ENCODE assay signal across 1 cellular context in the genomic region with DNA sequence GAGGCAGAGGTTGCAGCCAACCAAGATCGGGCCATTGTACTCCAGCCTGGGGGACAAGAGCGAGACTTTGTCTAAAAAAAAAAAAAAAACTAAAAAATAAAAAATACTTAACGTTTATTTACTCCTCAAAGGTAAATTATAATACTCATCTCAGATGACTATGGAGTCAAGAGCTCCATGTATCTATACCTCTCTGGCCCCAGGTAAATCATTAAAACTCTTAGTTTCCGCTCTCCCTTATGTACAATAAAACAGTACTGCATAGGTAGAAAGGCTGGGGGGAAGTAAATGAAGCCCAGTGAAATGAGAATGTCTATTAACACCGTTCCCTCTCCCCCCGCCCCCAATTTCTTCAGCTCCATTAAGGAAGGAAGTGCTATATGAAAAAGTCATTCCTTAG.
TF ChIP-seq lines count a peak whose summit lies in the region.

No MANE protein-coding gene starts in this region.

TF ChIP-seq in GM12878, 131 proteins besides CTCF, POLR2A, EP300 and RAD21:
- TF ChIP-seq EZH2 (IDR thresholded peaks at IDR 0.05; ENCODE audit: borderline replicate concordance, control insufficient read depth, low read depth, low read length) (no peak), BACH1 (IDR thresholded peaks at IDR 0.05; ENCODE audit: borderline replicate concordance) (no peak), SPI1 (IDR thresholded peaks at IDR 0.05; ENCODE audit: borderline replicate concordance, insufficient read depth, low read depth, low read length) (no peak), GATAD2B (conservative IDR thresholded peaks at IDR 0.05; ENCODE audit: low read depth) (no peak), NFXL1 (IDR thresholded peaks at IDR 0.05; ENCODE audit: borderline replicate concordance) (no peak), IRF4 (IDR thresholded peaks at IDR 0.05; ENCODE audit: low read depth, low read length) (no peak), SRF (IDR thresholded peaks at IDR 0.05; ENCODE audit: low read depth in 2 of 2, low read length in 2 of 2) (no peak), POU2F2 (IDR thresholded peaks at IDR 0.05; ENCODE audit: borderline replicate concordance, low read depth, low read length) (no peak), BMI1 (IDR thresholded peaks at IDR 0.05; ENCODE audit: borderline replicate concordance) (no peak), CREM (IDR thresholded peaks at IDR 0.05; ENCODE audit: low read depth) (no peak), STAT3 (IDR thresholded peaks at IDR 0.05; ENCODE audit: low read depth, low read length) (no peak), ATF3 (IDR thresholded peaks at IDR 0.05; ENCODE audit: borderline replicate concordance, extremely low read depth, low read depth, low read length) (no peak), HDAC2 (IDR thresholded peaks at IDR 0.05) (no peak), YY1 (IDR thresholded peaks at IDR 0.05; ENCODE audit: low read depth, low read length) (no peak), SIN3A (IDR thresholded peaks at IDR 0.05; ENCODE audit: low read depth, low read length) (no peak)
- TF ChIP-seq, protein P1, sequence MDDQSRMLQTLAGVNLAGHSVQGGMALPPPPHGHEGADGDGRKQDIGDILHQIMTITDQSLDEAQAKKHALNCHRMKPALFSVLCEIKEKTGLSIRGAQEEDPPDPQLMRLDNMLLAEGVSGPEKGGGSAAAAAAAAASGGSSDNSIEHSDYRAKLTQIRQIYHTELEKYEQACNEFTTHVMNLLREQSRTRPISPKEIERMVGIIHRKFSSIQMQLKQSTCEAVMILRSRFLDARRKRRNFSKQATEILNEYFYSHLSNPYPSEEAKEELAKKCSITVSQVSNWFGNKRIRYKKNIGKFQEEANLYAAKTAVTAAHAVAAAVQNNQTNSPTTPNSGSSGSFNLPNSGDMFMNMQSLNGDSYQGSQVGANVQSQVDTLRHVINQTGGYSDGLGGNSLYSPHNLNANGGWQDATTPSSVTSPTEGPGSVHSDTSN (IDR thresholded peaks at IDR 0.05; ENCODE audit: insufficient replicate concordance, low read depth, low read length): no peak
- TF ChIP-seq, protein P2, sequence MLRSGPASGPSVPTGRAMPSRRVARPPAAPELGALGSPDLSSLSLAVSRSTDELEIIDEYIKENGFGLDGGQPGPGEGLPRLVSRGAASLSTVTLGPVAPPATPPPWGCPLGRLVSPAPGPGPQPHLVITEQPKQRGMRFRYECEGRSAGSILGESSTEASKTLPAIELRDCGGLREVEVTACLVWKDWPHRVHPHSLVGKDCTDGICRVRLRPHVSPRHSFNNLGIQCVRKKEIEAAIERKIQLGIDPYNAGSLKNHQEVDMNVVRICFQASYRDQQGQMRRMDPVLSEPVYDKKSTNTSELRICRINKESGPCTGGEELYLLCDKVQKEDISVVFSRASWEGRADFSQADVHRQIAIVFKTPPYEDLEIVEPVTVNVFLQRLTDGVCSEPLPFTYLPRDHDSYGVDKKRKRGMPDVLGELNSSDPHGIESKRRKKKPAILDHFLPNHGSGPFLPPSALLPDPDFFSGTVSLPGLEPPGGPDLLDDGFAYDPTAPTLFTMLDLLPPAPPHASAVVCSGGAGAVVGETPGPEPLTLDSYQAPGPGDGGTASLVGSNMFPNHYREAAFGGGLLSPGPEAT (IDR thresholded peaks at IDR 0.05; ENCODE audit: low read depth): no peak
